23 cellular contexts compared by ENCODE assay signal in genomic region chr2:224173210-224173609, GRCh38.
A peak's percentile ranks its signal among the peaks of the same experiment; 100 is the strongest.
DNase-seq lines count a peak whose midpoint lies in the region; FAIRE-seq and TF ChIP-seq lines count a peak whose summit lies in the region.
"Had no signal": no experiment of that assay in that cellular context is flagged by ENCODE, and none has a peak within 500 bp of the region (broad histone marks: within the 10 kb centered on the region; RNA-seq: fewer than 3 reads in every experiment).

No MANE protein-coding gene starts in this region.

- H3K27ac Mint-ChIP-seq in astrocyte (ENCODE audit: unreplicated experiment), result no peak overlapping the region
- H3K27ac Mint-ChIP-seq: CD14-positive monocyte, GM23338, T-cell had no signal

- POLR2A ChIA-PET in HEK293T (lab: Yijun Ruan, JAX), result no interaction called here

- H3K4me3 ChIP-seq in astrocyte (ENCODE audit: insufficient read depth, low read depth, low read length) (no peak overlapping the region), foreskin fibroblast (ENCODE audit: low read depth in 1 of 2, low read length in 2 of 2) (no peak overlapping the region)
- H3K4me3 ChIP-seq: GM23338, HAP-1 had no signal

- no peaks in the 10 kb centered on the region for H4K20me1 ChIP-seq in astrocyte (ENCODE audit: insufficient read depth, low read length)

- peak; percentile 12 to 32 for DNase-seq in NOMO-1 (lab: John Stamatoyannopoulos, UW; ENCODE audit: unreplicated experiment in 2 of 2)
- no peak for DNase-seq in NOMO-1 treated with dmso at 0.1 percent for 144 hours (lab: John Stamatoyannopoulos, UW; ENCODE audit: unreplicated experiment)
- no peak for DNase-seq in astrocyte (ENCODE audit: low read depth)
- peak; percentile 19 to 61 for DNase-seq in lung microvascular endothelial cell (ENCODE audit: low read depth in 2 of 2)
- no peak for DNase-seq in LoVo (ENCODE audit: low spot score)
- DNase-seq in HEK293T (ENCODE audit: extremely low spot score), result no peak
- DNase-seq in foreskin fibroblast, result no peak
- DNase-seq: 8988T, DMS79 treated with DMSO at 0.1 percent for 48 hours, KBM-7, MV-4-11, NCI-H1694 treated with DMSO at 0.1 percent for 48 hours, NCI-H2081 treated with DMSO at 0.1 percent for 48 hours, NCI-H2171 treated with DMSO at 0.1 percent for 48 hours, NCI-H524 treated with DMSO at 0.1 percent for 48 hours, SHP77 treated with DMSO at 0.1 percent for 48 hours, T-cell had no signal

- H3K4me1 ChIP-seq in astrocyte (ENCODE audit: insufficient read depth, low read length), result peaks cover 9% of the 10 kb centered on the region
- H3K4me1 ChIP-seq: HAP-1 had no signal

- no peaks in the 10 kb centered on the region for H3K27me3 ChIP-seq in astrocyte (ENCODE audit: insufficient read depth, low read length)

- H3K27me3 Mint-ChIP-seq in astrocyte (ENCODE audit: low read depth, unreplicated experiment), result no peaks in the 10 kb centered on the region

- TF ChIP-seq CTCF in astrocyte (IDR thresholded peaks at IDR 0.05; ENCODE audit: insufficient read depth, low read depth, low read length) (no peak), foreskin fibroblast (IDR thresholded peaks at IDR 0.05; ENCODE audit: low read depth, low read length) (no peak)

- H3K36me3 ChIP-seq in astrocyte (ENCODE audit: insufficient read depth, low read length), result no peaks in the 10 kb centered on the region
- H3K36me3 ChIP-seq: HAP-1 had no signal

- no peak overlapping the region for H2AFZ ChIP-seq in astrocyte (ENCODE audit: low read depth, low read length)

- no peaks in the 10 kb centered on the region for H3K36me3 Mint-ChIP-seq in astrocyte (ENCODE audit: low read depth, unreplicated experiment)
- H3K36me3 Mint-ChIP-seq: CD14-positive monocyte, T-cell had no signal

- no peak overlapping the region for H3K9ac ChIP-seq in astrocyte (ENCODE audit: low read length)

- H3K27ac ChIP-seq in astrocyte (ENCODE audit: low read depth, low read length), result no peak overlapping the region
- H3K27ac ChIP-seq: RWPE1 had no signal

- H3K4me1 Mint-ChIP-seq in astrocyte (ENCODE audit: low read depth, unreplicated experiment), result peaks cover 5% of the 10 kb centered on the region
- H3K4me1 Mint-ChIP-seq: CD14-positive monocyte, GM23338, T-cell had no signal

- CTCF ChIA-PET in HEK293T (lab: Yijun Ruan, JAX), result no interaction called here

- H3K4me2 ChIP-seq in astrocyte (ENCODE audit: low read length), result peak overlapping the region; percentile 22
- H3K4me2 ChIP-seq: GM23338 had no signal

- H3K9me3 Mint-ChIP-seq in astrocyte (ENCODE audit: unreplicated experiment), result peaks cover 2% of the 10 kb centered on the region
- H3K9me3 Mint-ChIP-seq: GM23338 had no signal

- FAIRE-seq in astrocyte (lab: Jason Lieb, UNC), result no peak
- FAIRE-seq: D721Med, GM12891 had no signal

- no peak overlapping the region for H3K4me3 Mint-ChIP-seq in astrocyte (ENCODE audit: unreplicated experiment)
- H3K4me3 Mint-ChIP-seq: CD14-positive monocyte, GM23338, T-cell had no signal

- H3K79me2 ChIP-seq in astrocyte (ENCODE audit: insufficient read depth, low read length), result no peaks in the 10 kb centered on the region

- H3K9me3 ChIP-seq in astrocyte (ENCODE audit: insufficient read depth, low read depth, low read length), result no peaks in the 10 kb centered on the region
- H3K9me3 ChIP-seq: HAP-1 had no signal

TF ChIP-seq in HEK293T, 16 proteins besides CTCF, POLR2A, EP300 and RAD21:
- no peak for TF ChIP-seq FOXM1 (IDR thresholded peaks at IDR 0.05; ENCODE audit: borderline replicate concordance)

Comparison
In these comparisons a context has a peak if more than half of its experiments do, and no peak if none do; other contexts are left out.
1. DNase-seq: peak in NOMO-1 (2 of 2) and lung microvascular endothelial cell (2 of 2); none in NOMO-1 treated with dmso at 0.1 percent for 144 hours (single experiment), astrocyte (single experiment), LoVo (single experiment), HEK293T (single experiment) and foreskin fibroblast (0 of 2).